Comparison of ENCODE assay signal across 9 cellular contexts in genomic region chr5:96275051-96275450, GRCh38.
"Had no signal": no experiment of that assay in that cellular context is flagged by ENCODE, and none has a peak within 500 bp of the region (broad histone marks: within the 10 kb centered on the region; RNA-seq: fewer than 3 reads in every experiment).

No MANE protein-coding gene starts in this region.

- H3K9me3 ChIP-seq: HAP-1 had no signal

- H3K4me3 ChIP-seq: GM23248, HAP-1, K562 had no signal

- DNase-seq: GM23248, GOT3, H7, HFFc6, IMR-90, KG1 had no signal

- H3K9ac ChIP-seq: GM23248 had no signal

- H3K4me1 ChIP-seq: HAP-1 had no signal

- ATAC-seq: HCT116, K562 had no signal

- H3K36me3 ChIP-seq: HAP-1 had no signal

- H3K27ac ChIP-seq: GM23248 had no signal
